Comparison of ENCODE assay signal across 9 cellular contexts in genomic region chr1:147504801-147505303, GRCh38. TPM values are rescaled to one million over a fixed set of nuclear protein-coding genes. Genes with fewer than 3 reads are reported as not detected.
DNase-seq lines count a peak whose midpoint lies in the region; ATAC-seq and TF ChIP-seq lines count a peak whose summit lies in the region.
"Had no signal": no experiment of that assay in that cellular context is flagged by ENCODE, and none has a peak within 500 bp of the region (broad histone marks: within the 10 kb centered on the region; RNA-seq: fewer than 3 reads in every experiment).

No MANE protein-coding gene starts in this region.

- H3K36me3 ChIP-seq in esophagus muscularis mucosa (no peaks in the 10 kb centered on the region), stomach (no peaks in the 10 kb centered on the region)

- H3K27ac ChIP-seq in esophagus muscularis mucosa (replicated peaks in 1 of 4) (peak overlapping the region; percentile 57 to 71 (median 69)), stomach (peak overlapping the region in 1 of 5 donors; percentile 20)

- H3K9me3 ChIP-seq in esophagus muscularis mucosa (no peaks in the 10 kb centered on the region), stomach (no peaks in the 10 kb centered on the region)

- DNase-seq in EH (ENCODE audit: low read depth) = peak; percentile 61
- DNase-seq in NCI-H226 = peak; percentile 33
- no peak for DNase-seq in esophagus muscularis mucosa (ENCODE audit: extremely low spot score)
- DNase-seq in non-pigmented ciliary epithelial cell (ENCODE audit: low read depth) = peak; percentile 43
- no peak for DNase-seq in NCI-H1048 (lab: John Stamatoyannopoulos, UW)
- DNase-seq in erythroblast (lab: John Stamatoyannopoulos, UW) = no peak
- no peak for DNase-seq in stomach
- DNase-seq in stimulated activated naive CD8-positive, alpha-beta T cell treated with anti-CD3 and anti-CD28 coated beads, Interleukin-15, Interleukin-2, amounts not matched to agents 100 U/mL and 50 U/mL, for 24 hours = no peak
- DNase-seq: posterior cingulate gyrus had no signal

- intact Hi-C loops in esophagus muscularis mucosa (cut with DNase I) = no loop called here
- intact Hi-C loops in stomach (cut with DNase I; ENCODE audit: low total_unique reads) = no loop called here

- H3K27me3 ChIP-seq in esophagus muscularis mucosa (no peaks in the 10 kb centered on the region), stomach (no peaks in the 10 kb centered on the region)

- 43% methylated on average over 10 of the region's 10 CpGs for WGBS in esophagus muscularis mucosa
- WGBS in stomach, 5 donors = 22 to 50% (median 32%) methylated on average over 10 of the region's 10 CpGs

- ATAC-seq in stimulated activated naive CD8-positive, alpha-beta T cell treated with anti-CD3 and anti-CD28 coated beads, Interleukin-15, Interleukin-2, amounts not matched to agents 100 U/mL and 50 U/mL, for 24 hours = no peak

- TF ChIP-seq POLR2A in esophagus muscularis mucosa (IDR thresholded peaks at IDR 0.05; ENCODE audit: low read depth) (no peak), erythroblast (IDR thresholded peaks at IDR 0.05; ENCODE audit: low read length) (no peak), stomach (IDR thresholded peaks at IDR 0.05) (no peak)

- TF ChIP-seq CTCF in esophagus muscularis mucosa (IDR thresholded peaks at IDR 0.05) = no peak
- TF ChIP-seq CTCF in stomach (IDR thresholded peaks at IDR 0.05) = no peak

- H3K4me1 ChIP-seq in esophagus muscularis mucosa = peaks cover 15 to 26% (median 16%) of the 10 kb centered on the region in 4 donors
- peaks cover 0 to 11% (median 0%) of the 10 kb centered on the region in 4 donors for H3K4me1 ChIP-seq in stomach

- no peak for TF ChIP-seq EP300 in esophagus muscularis mucosa (IDR thresholded peaks at IDR 0.05)
- no peak for TF ChIP-seq EP300 in stomach (IDR thresholded peaks at IDR 0.05)

- H3K4me3 ChIP-seq in esophagus muscularis mucosa = peak overlapping the region; percentile 8 to 38 (median 24)
- H3K4me3 ChIP-seq in stomach = peak overlapping the region in 1 of 4 donors; percentile 5

RNA-seq across cellular contexts. Expression of gene BCL9, which starts 36.4 kb away (rescaled TPM):
- total RNA-seq in esophagus muscularis mucosa (10 to 100 TPM; 26.2 to 45.5 (median 36.2) TPM), stomach (10 to 100 TPM in 1 of 5 donors, 1 to 10 TPM in 4; 1.4 to 47.5 (median 5.5) TPM)
- polyA plus RNA-seq in stomach = 1 to 10 TPM; 3.3 to 6.9 (median 4.4) TPM

Comparison
In these comparisons a context has a peak if more than half of its experiments do, and no peak if none do; other contexts are left out.
1. DNase-seq: peak in EH (single experiment), NCI-H226 (single experiment) and non-pigmented ciliary epithelial cell (single experiment); none in esophagus muscularis mucosa (single experiment), NCI-H1048 (single experiment), erythroblast (0 of 2), stomach (single experiment) and stimulated activated naive CD8-positive, alpha-beta T cell treated with anti-CD3 and anti-CD28 coated beads, Interleukin-15, Interleukin-2, amounts not matched to agents 100 U/mL and 50 U/mL, for 24 hours (single experiment).